ENCODE assay signal across 1 cellular context in genomic region chr10:75231672-75232581, GRCh38.
A peak's percentile ranks its signal among the peaks of the same experiment; 100 is the strongest.
TF ChIP-seq lines count a peak whose summit lies in the region.

No MANE protein-coding gene starts in this region.

TF ChIP-seq in GM23338, 12 proteins besides CTCF, POLR2A, EP300 and RAD21:
- TF ChIP-seq ZNF462 (CRISPR knock-in tag; IDR thresholded peaks at IDR 0.05) (no peak), POLR2AphosphoS5 (IDR thresholded peaks at IDR 0.05; ENCODE audit: low read depth) (peak; percentile 28)
